Comparison of ENCODE assay signal across 21 cellular contexts in the genomic region with DNA sequence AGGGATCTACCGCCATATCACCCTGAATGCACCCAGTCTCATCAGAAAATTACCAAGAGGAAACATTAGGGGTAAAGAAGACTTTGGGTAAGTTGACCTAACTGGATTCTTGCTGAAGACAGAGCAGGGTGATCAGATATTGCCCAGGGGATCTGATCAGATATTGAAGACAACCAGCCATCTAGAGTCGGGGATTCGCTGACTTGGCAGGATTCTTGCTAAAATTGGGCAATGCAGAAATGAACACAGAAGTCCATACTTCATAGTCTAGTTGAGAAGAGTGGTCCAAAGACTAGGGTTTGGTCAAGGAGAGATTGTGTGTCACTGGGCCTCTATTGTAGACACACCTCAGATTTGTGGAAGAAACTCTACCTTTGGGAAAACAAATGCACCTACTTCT.
DNase-seq lines count a peak whose midpoint lies in the region; ATAC-seq, FAIRE-seq and TF ChIP-seq lines count a peak whose summit lies in the region.
"Had no signal": no experiment of that assay in that cellular context is flagged by ENCODE, and none has a peak within 500 bp of the region (broad histone marks: within the 10 kb centered on the region; RNA-seq: fewer than 3 reads in every experiment).

No MANE protein-coding gene starts in this region.

- peaks cover 4% of the 10 kb centered on the region for H3K9me3 Mint-ChIP-seq in activated T-cell treated with anti-CD3 and anti-CD28 coated beads, Interleukin-2, amount 50 U/mL, for 24 hours
- H3K9me3 Mint-ChIP-seq: CD4-positive, alpha-beta T cell; CD8-positive, alpha-beta T cell had no signal

- no peaks in the 10 kb centered on the region for H3K4me1 Mint-ChIP-seq in activated T-cell treated with anti-CD3 and anti-CD28 coated beads, Interleukin-2, amount 50 U/mL, for 24 hours (ENCODE audit: low read depth)
- H3K4me1 Mint-ChIP-seq: B cell had no signal

- H3K27ac ChIP-seq in A549 (no peak overlapping the region), IMR-90 (ENCODE audit: insufficient read depth, low read length) (no peak overlapping the region), H1 (ENCODE audit: low read depth, low read length) (no peak overlapping the region)
- H3K27ac ChIP-seq: BLaER1 treated with 17β-estradiol and CSF1 and Interleukin-3, amounts not matched to agents 10 nM and 100 nM; C4-2B had no signal

- H2AK5ac ChIP-seq in IMR-90 (ENCODE audit: low read depth, low read length) (no peak overlapping the region), H1 (ENCODE audit: low read depth, low read length) (no peak overlapping the region)

- H3K4me2 ChIP-seq in A549 (no peak overlapping the region), IMR-90 (ENCODE audit: low read depth, low read length) (no peak overlapping the region), H1 (ENCODE audit: insufficient read depth in 1 of 2, low read depth in 2 of 2, low read length in 2 of 2) (no peak overlapping the region)
- H3K4me2 ChIP-seq: BLaER1 treated with 17β-estradiol and CSF1 and Interleukin-3, amounts not matched to agents 10 nM and 100 nM had no signal

- no peak for TF ChIP-seq POLR2A in A549 (IDR thresholded peaks at IDR 0.05; ENCODE audit: low read length)
- no peak for TF ChIP-seq POLR2A in IMR-90 (IDR thresholded peaks at IDR 0.05; ENCODE audit: low read depth, low read length)
- no peak for TF ChIP-seq POLR2A in H1 (IDR thresholded peaks at IDR 0.05; ENCODE audit: control extremely low read depth in 1 of 2, low read depth in 2 of 2, low read length in 2 of 2)

- H3K4ac ChIP-seq in IMR-90 (ENCODE audit: low read depth, low read length) (no peak overlapping the region), H1 (replicated peaks; ENCODE audit: insufficient read length, low read depth, low read length) (no peak overlapping the region)

- BruUV-seq in IMR-90 (replicated peaks; lab: Mats Ljungman, UMichigan) = no TSS peak

- H2AFZ ChIP-seq in IMR-90 (replicated peaks; ENCODE audit: low read length, poor library complexity) = no peak overlapping the region
- H2AFZ ChIP-seq in H1 (ENCODE audit: low read length) = no peak overlapping the region

- no peak overlapping the region for H4K5ac ChIP-seq in IMR-90 (ENCODE audit: low read depth, low read length)
- H4K5ac ChIP-seq in H1 (ENCODE audit: insufficient read length, low read depth, low read length) = no peak overlapping the region

- H2BK20ac ChIP-seq in IMR-90 (ENCODE audit: low read depth, low read length) = no peak overlapping the region
- no peak overlapping the region for H2BK20ac ChIP-seq in H1 (ENCODE audit: low read length)

- no peak overlapping the region for H4K8ac ChIP-seq in IMR-90 (ENCODE audit: low read depth in 2 of 2, low read length in 2 of 2)
- H4K8ac ChIP-seq in H1 (ENCODE audit: extremely low read depth, insufficient read depth, low read length) = no peak overlapping the region

- no peaks in the 10 kb centered on the region for H3K79me2 ChIP-seq in H1 (ENCODE audit: control insufficient read depth in 1 of 2, insufficient read depth in 2 of 2, low read length in 2 of 2)

- intact Hi-C loops in IMR-90 (cut with micrococcal nuclease) = no loop called here

- no peaks in the 10 kb centered on the region for H3K36me3 Mint-ChIP-seq in activated T-cell treated with anti-CD3 and anti-CD28 coated beads, Interleukin-2, amount 50 U/mL, for 24 hours (ENCODE audit: low read depth)
- H3K36me3 Mint-ChIP-seq: CD8-positive, alpha-beta T cell had no signal

- TF ChIP-seq CTCF in A549 (IDR thresholded peaks at IDR 0.05) = no peak
- TF ChIP-seq CTCF in IMR-90 (conservative IDR thresholded peaks at IDR 0.05; ENCODE audit: low read depth, low read length) = no peak
- TF ChIP-seq CTCF in H1 (IDR thresholded peaks at IDR 0.05; ENCODE audit: control extremely low read depth in 1 of 3, insufficient read depth in 1 of 3, low read depth in 1 of 3, low read length in 3 of 3) = no peak

- dilution Hi-C loops in IMR-90 (cut with HindIII; ENCODE audit: low sequenced_read_pairs, unreplicated experiment) = no loop called here

- in situ Hi-C loops in IMR-90 (cut with MboI; ENCODE audit: low sequenced_read_pairs) = no loop called here

- H3K4me3 Mint-ChIP-seq in activated T-cell treated with anti-CD3 and anti-CD28 coated beads, Interleukin-2, amount 50 U/mL, for 24 hours = no peak overlapping the region
- H3K4me3 Mint-ChIP-seq: B cell; CD4-positive, alpha-beta T cell; CD8-positive, alpha-beta T cell had no signal

- no peak overlapping the region for H4K91ac ChIP-seq in IMR-90 (ENCODE audit: insufficient read depth, low read depth, low read length)
- no peak overlapping the region for H4K91ac ChIP-seq in H1 (replicated peaks; ENCODE audit: insufficient read length, low read length)

- H3K27ac Mint-ChIP-seq in activated T-cell treated with anti-CD3 and anti-CD28 coated beads, Interleukin-2, amount 50 U/mL, for 24 hours = no peak overlapping the region
- H3K27ac Mint-ChIP-seq: B cell; CD4-positive, alpha-beta T cell; CD8-positive, alpha-beta T cell had no signal

- H3K79me1 ChIP-seq in IMR-90 (ENCODE audit: low read depth in 1 of 2, low read length in 2 of 2) (no peaks in the 10 kb centered on the region), H1 (ENCODE audit: low read depth, low read length) (no peaks in the 10 kb centered on the region)

- no peaks in the 10 kb centered on the region for H3K4me1 ChIP-seq in A549
- no peaks in the 10 kb centered on the region for H3K4me1 ChIP-seq in IMR-90 (ENCODE audit: control insufficient read depth, insufficient read depth, low read length)
- H3K4me1 ChIP-seq in H1 (replicated peaks in 1 of 4; ENCODE audit: control insufficient read depth in 3 of 4, insufficient read depth in 4 of 4, low read length in 3 of 4) = peaks cover 0 to 12% (median 3%) of the 10 kb centered on the region in 4 experiments; a peak in 2 of 7 replicates
- H3K4me1 ChIP-seq: BLaER1 treated with 17β-estradiol and CSF1 and Interleukin-3, amounts not matched to agents 10 nM and 100 nM; Caco-2 had no signal

- H3K56ac ChIP-seq in IMR-90 (ENCODE audit: extremely low read depth, insufficient read depth, low read length) (no peak overlapping the region), H1 (replicated peaks; ENCODE audit: insufficient read length, low read depth, low read length) (no peak overlapping the region)

- H4K20me1 ChIP-seq in IMR-90 (ENCODE audit: insufficient read depth, low read length) = no peaks in the 10 kb centered on the region
- no peaks in the 10 kb centered on the region for H4K20me1 ChIP-seq in H1 (replicated peaks in 1 of 2; ENCODE audit: control insufficient read depth in 1 of 2, insufficient read depth in 2 of 2, low read length in 2 of 2)
- H4K20me1 ChIP-seq: BLaER1 treated with 17β-estradiol and CSF1 and Interleukin-3, amounts not matched to agents 10 nM and 100 nM had no signal

- no peak for FAIRE-seq in A549 (lab: Jason Lieb, UNC)
- FAIRE-seq in H1 (lab: Jason Lieb, UNC) = no peak
- FAIRE-seq: A204.1, D721Med, G401.6, GM12891, GM19239 had no signal

- H3K18ac ChIP-seq in IMR-90 (ENCODE audit: low read depth, low read length) (no peak overlapping the region), H1 (ENCODE audit: extremely low read depth, low read length) (no peak overlapping the region)

- no peak overlapping the region for H3K14ac ChIP-seq in IMR-90 (replicated peaks; ENCODE audit: low read depth, low read length)
- no peak overlapping the region for H3K14ac ChIP-seq in H1 (ENCODE audit: insufficient read length)

- DNase-seq in A549 (ENCODE audit: low read depth in 1 of 2, low spot score in 1 of 2) = no peak
- DNase-seq in IMR-90 = no peak
- no peak for DNase-seq in H1 (ENCODE audit: low read depth in 1 of 2, low spot score in 2 of 2)
- DNase-seq in activated T-cell treated with anti-CD3 and anti-CD28 coated beads, Interleukin-2, amount 50 U/mL, for 24 hours = no peak
- DNase-seq in RKO (ENCODE audit: low spot score) = no peak
- DNase-seq: 8988T; AML-193; Caco-2; Calu3; CD4-positive, alpha-beta T cell; CD8-positive, alpha-beta T cell; DMS79 treated with DMSO at 0.1 percent for 48 hours; GF-D8 had no signal

- no peak overlapping the region for H3K4me3 ChIP-seq in A549
- H3K4me3 ChIP-seq in IMR-90 (ENCODE audit: insufficient read depth, low read depth, low read length) = no peak overlapping the region
- no peak overlapping the region for H3K4me3 ChIP-seq in H1 (ENCODE audit: extremely low read depth in 1 of 4, insufficient read depth in 2 of 4, low read depth in 3 of 4, low read length in 4 of 4)
- H3K4me3 ChIP-seq: BLaER1 treated with 17β-estradiol and CSF1 and Interleukin-3, amounts not matched to agents 10 nM and 100 nM had no signal

- no peaks in the 10 kb centered on the region for H3K36me3 ChIP-seq in IMR-90 (ENCODE audit: control insufficient read depth, insufficient read depth, low read length)
- no peaks in the 10 kb centered on the region for H3K36me3 ChIP-seq in H1 (ENCODE audit: control insufficient read depth in 2 of 4, insufficient read depth in 4 of 4, low read length in 3 of 4)
- H3K36me3 ChIP-seq: BLaER1 treated with 17β-estradiol and CSF1 and Interleukin-3, amounts not matched to agents 10 nM and 100 nM had no signal

- ATAC-seq in A549 = no peak
- ATAC-seq in IMR-90 (ENCODE audit: low read depth) = no peak
- ATAC-seq: CD8-positive, alpha-beta T cell had no signal

- no peak for TF ChIP-seq EP300 in A549 (IDR thresholded peaks at IDR 0.05)
- no peak for TF ChIP-seq EP300 in H1 (IDR thresholded peaks at IDR 0.05; ENCODE audit: borderline replicate concordance in 1 of 2, low read depth in 2 of 2, low read length in 2 of 2)

- no peaks in the 10 kb centered on the region for H3K27me3 ChIP-seq in IMR-90 (ENCODE audit: control insufficient read depth, insufficient read depth, low read length)
- no peaks in the 10 kb centered on the region for H3K27me3 ChIP-seq in H1 (replicated peaks in 1 of 4; ENCODE audit: control insufficient read depth in 3 of 4, extremely low read depth in 1 of 4, insufficient read depth in 3 of 4, low read length in 3 of 4)
- H3K27me3 ChIP-seq: BLaER1 treated with 17β-estradiol and CSF1 and Interleukin-3, amounts not matched to agents 10 nM and 100 nM had no signal

- no peaks in the 10 kb centered on the region for H3K23me2 ChIP-seq in H1 (ENCODE audit: low read depth, low read length)

- H3K27me3 Mint-ChIP-seq in activated T-cell treated with anti-CD3 and anti-CD28 coated beads, Interleukin-2, amount 50 U/mL, for 24 hours = no peaks in the 10 kb centered on the region
- H3K27me3 Mint-ChIP-seq: CD4-positive, alpha-beta T cell had no signal

- 18% methylated on average over 3 of the region's 3 CpGs for WGBS in A549 (ENCODE audit: missing lambda C conversion rate)
- WGBS in IMR-90 (ENCODE audit: extremely low coverage in 2 of 2, insufficient read length in 1 of 2), 2 experiments = no CpG with 5 or more reads among the region's 3 CpGs
- WGBS in H1 (ENCODE audit: extremely low coverage in 1 of 2, insufficient coverage in 1 of 2, insufficient read length in 1 of 2, insufficient replicate concordance in 2 of 2, low coverage in 1 of 2, low lambda C conversion rate in 2 of 2, missing lambda C conversion rate in 1 of 2), 2 experiments = 78% methylated on average over 3 of the region's 3 CpGs; no CpG with 5 or more reads in 1 of the 2 experiments

- no peak overlapping the region for H2AK9ac ChIP-seq in IMR-90 (replicated peaks; ENCODE audit: low read depth, low read length, poor library complexity)

- no peak for TF ChIP-seq RAD21 in A549 (conservative IDR thresholded peaks at IDR 0.05 in 1 of 2, IDR thresholded peaks at IDR 0.05 in 1 of 2)
- TF ChIP-seq RAD21 in IMR-90 (IDR thresholded peaks at IDR 0.05; ENCODE audit: low read length) = no peak
- no peak for TF ChIP-seq RAD21 in H1 (IDR thresholded peaks at IDR 0.05 in 1 of 2, conservative IDR thresholded peaks at IDR 0.05 in 1 of 2; ENCODE audit: low read depth in 2 of 2, low read length in 2 of 2)

- no peak overlapping the region for H2BK12ac ChIP-seq in H1 (ENCODE audit: low read depth, low read length)

- no peak overlapping the region for H3K9ac ChIP-seq in IMR-90 (ENCODE audit: low read depth, low read length)
- no peak overlapping the region for H3K9ac ChIP-seq in H1 (replicated peaks in 1 of 4; ENCODE audit: extremely low read depth in 1 of 4, low read depth in 3 of 4, low read length in 3 of 4)
- H3K9ac ChIP-seq: BLaER1 treated with 17β-estradiol and CSF1 and Interleukin-3, amounts not matched to agents 10 nM and 100 nM had no signal

- H3K9me3 ChIP-seq in A549 (no peaks in the 10 kb centered on the region), IMR-90 (ENCODE audit: control insufficient read depth, insufficient read depth, low read length) (no peaks in the 10 kb centered on the region), H1 (ENCODE audit: insufficient read depth in 2 of 2, low read depth in 1 of 2, low read length in 1 of 2) (0 out of 4 replicates have a peak, but pooled peaks cover 0 to 3% of the 10 kb centered on the region in 2 experiments)
- H3K9me3 ChIP-seq: Caco-2 had no signal

- H2BK15ac ChIP-seq in IMR-90 (ENCODE audit: low read depth, low read length) (no peak overlapping the region), H1 (ENCODE audit: low read length) (no peak overlapping the region)

- POLR2A ChIA-PET in A549 (lab: Yijun Ruan, JAX) = no interaction called here
- POLR2A ChIA-PET in IMR-90 (lab: Charles Lee; ENCODE audit: unreplicated experiment) = no interaction called here
- POLR2A ChIA-PET in H1 (lab: Charles Lee; ENCODE audit: partially characterized antibody) = no interaction called here

- H3K23ac ChIP-seq in IMR-90 (ENCODE audit: low read depth, low read length) (no peak overlapping the region), H1 (ENCODE audit: insufficient read length) (no peak overlapping the region)

- CTCF ChIA-PET in A549 (lab: Yijun Ruan, JAX) = interaction anchor here (4.0 kb wide), 1 partner anchor 15 kb away, joined by 20 read pairs; no protein-coding TSS in a partner anchor
- CTCF ChIA-PET in IMR-90 (lab: Yijun Ruan, JAX) = no interaction called here
- CTCF ChIA-PET in H1 (lab: Charles Lee; ENCODE audit: partially characterized antibody) = interaction anchor here (1.1 to 4.1 kb wide), 3 partner anchors 15 to 19 kb away, joined by 5 to 30 read pairs (median 7); no protein-coding TSS in a partner anchor

- no peak overlapping the region for H2BK5ac ChIP-seq in IMR-90 (ENCODE audit: low read depth, low read length, poor library complexity, severe bottlenecking)
- no peak overlapping the region for H2BK5ac ChIP-seq in H1 (ENCODE audit: low read depth, low read length)

- no peaks in the 10 kb centered on the region for H3K9me1 ChIP-seq in IMR-90 (ENCODE audit: insufficient read depth, low read length)

- H2BK120ac ChIP-seq in IMR-90 (ENCODE audit: low read depth, low read length) = no peak overlapping the region
- H2BK120ac ChIP-seq in H1 (replicated peaks; ENCODE audit: low read depth, low read length) = no peak overlapping the region
